In genomic region chr9:137229903-137230719, GRCh38 we compare ENCODE assay signal across 1 cellular context.
TF ChIP-seq lines count a peak whose summit lies in the region.

No MANE protein-coding gene starts in this region.

TF ChIP-seq in HepG2, 621 proteins besides CTCF, POLR2A, EP300 and RAD21 (continued from another document and continues in another):
- no peak for TF ChIP-seq XBP1 (CRISPR knock-in tag; IDR thresholded peaks at IDR 0.05)
- TF ChIP-seq ZNF12 (CRISPR knock-in tag; IDR thresholded peaks at IDR 0.05), result no peak
- TF ChIP-seq, protein P1, sequence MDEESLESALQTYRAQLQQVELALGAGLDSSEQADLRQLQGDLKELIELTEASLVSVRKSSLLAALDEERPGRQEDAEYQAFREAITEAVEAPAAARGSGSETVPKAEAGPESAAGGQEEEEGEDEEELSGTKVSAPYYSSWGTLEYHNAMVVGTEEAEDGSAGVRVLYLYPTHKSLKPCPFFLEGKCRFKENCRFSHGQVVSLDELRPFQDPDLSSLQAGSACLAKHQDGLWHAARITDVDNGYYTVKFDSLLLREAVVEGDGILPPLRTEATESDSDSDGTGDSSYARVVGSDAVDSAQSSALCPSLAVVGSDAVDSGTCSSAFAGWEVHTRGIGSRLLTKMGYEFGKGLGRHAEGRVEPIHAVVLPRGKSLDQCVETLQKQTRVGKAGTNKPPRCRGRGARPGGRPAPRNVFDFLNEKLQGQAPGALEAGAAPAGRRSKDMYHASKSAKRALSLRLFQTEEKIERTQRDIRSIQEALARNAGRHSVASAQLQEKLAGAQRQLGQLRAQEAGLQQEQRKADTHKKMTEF (CRISPR knock-in tag; IDR thresholded peaks at IDR 0.05), result no peak
- no peak for TF ChIP-seq HCFC1 (IDR thresholded peaks at IDR 0.05; ENCODE audit: low read depth, low read length)
- TF ChIP-seq ZNF616 (CRISPR knock-in tag; IDR thresholded peaks at IDR 0.05; ENCODE audit: low read depth), result no peak
- TF ChIP-seq ZNF343 (CRISPR knock-in tag; IDR thresholded peaks at IDR 0.05), result no peak; the same call in 1 of the 2 replicates
- peak; percentile 83 for TF ChIP-seq PHF21A (CRISPR knock-in tag; IDR thresholded peaks at IDR 0.05)
- TF ChIP-seq SMAD3 (CRISPR knock-in tag; IDR thresholded peaks at IDR 0.05), result no peak
- no peak for TF ChIP-seq CAMTA2 (CRISPR knock-in tag; IDR thresholded peaks at IDR 0.05; ENCODE audit: borderline replicate concordance)
- TF ChIP-seq ZNF275 (CRISPR knock-in tag; IDR thresholded peaks at IDR 0.05; ENCODE audit: borderline replicate concordance), result no peak
- TF ChIP-seq ZNF256 (CRISPR knock-in tag; conservative IDR thresholded peaks at IDR 0.05), result no peak
- TF ChIP-seq NONO (IDR thresholded peaks at IDR 0.05), result no peak
- TF ChIP-seq NONO (CRISPR knock-in tag; conservative IDR thresholded peaks at IDR 0.05), result peak; percentile 89
- 0 out of 2 replicates have a peak, but pooled peaks have one; percentile 69 for TF ChIP-seq DMTF1 (CRISPR knock-in tag; IDR thresholded peaks at IDR 0.05)
- TF ChIP-seq, protein P2, sequence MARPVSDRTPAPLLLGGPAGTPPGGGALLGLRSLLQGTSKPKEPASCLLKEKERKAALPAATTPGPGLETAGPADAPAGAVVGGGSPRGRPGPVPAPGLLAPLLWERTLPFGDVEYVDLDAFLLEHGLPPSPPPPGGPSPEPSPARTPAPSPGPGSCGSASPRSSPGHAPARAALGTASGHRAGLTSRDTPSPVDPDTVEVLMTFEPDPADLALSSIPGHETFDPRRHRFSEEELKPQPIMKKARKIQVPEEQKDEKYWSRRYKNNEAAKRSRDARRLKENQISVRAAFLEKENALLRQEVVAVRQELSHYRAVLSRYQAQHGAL (CRISPR knock-in tag; IDR thresholded peaks at IDR 0.05; ENCODE audit: not compliant biosample characterization), result no peak
- TF ChIP-seq CCDC6 (CRISPR knock-in tag; IDR thresholded peaks at IDR 0.05), result no peak
- no peak for TF ChIP-seq NFE2 (CRISPR knock-in tag; IDR thresholded peaks at IDR 0.05)
- TF ChIP-seq ZNF547 (CRISPR knock-in tag; IDR thresholded peaks at IDR 0.05), result no peak
- TF ChIP-seq RBM22 (optimal IDR thresholded peaks at IDR 0.05; ENCODE audit: low read length), result no peak
- TF ChIP-seq, protein P3, sequence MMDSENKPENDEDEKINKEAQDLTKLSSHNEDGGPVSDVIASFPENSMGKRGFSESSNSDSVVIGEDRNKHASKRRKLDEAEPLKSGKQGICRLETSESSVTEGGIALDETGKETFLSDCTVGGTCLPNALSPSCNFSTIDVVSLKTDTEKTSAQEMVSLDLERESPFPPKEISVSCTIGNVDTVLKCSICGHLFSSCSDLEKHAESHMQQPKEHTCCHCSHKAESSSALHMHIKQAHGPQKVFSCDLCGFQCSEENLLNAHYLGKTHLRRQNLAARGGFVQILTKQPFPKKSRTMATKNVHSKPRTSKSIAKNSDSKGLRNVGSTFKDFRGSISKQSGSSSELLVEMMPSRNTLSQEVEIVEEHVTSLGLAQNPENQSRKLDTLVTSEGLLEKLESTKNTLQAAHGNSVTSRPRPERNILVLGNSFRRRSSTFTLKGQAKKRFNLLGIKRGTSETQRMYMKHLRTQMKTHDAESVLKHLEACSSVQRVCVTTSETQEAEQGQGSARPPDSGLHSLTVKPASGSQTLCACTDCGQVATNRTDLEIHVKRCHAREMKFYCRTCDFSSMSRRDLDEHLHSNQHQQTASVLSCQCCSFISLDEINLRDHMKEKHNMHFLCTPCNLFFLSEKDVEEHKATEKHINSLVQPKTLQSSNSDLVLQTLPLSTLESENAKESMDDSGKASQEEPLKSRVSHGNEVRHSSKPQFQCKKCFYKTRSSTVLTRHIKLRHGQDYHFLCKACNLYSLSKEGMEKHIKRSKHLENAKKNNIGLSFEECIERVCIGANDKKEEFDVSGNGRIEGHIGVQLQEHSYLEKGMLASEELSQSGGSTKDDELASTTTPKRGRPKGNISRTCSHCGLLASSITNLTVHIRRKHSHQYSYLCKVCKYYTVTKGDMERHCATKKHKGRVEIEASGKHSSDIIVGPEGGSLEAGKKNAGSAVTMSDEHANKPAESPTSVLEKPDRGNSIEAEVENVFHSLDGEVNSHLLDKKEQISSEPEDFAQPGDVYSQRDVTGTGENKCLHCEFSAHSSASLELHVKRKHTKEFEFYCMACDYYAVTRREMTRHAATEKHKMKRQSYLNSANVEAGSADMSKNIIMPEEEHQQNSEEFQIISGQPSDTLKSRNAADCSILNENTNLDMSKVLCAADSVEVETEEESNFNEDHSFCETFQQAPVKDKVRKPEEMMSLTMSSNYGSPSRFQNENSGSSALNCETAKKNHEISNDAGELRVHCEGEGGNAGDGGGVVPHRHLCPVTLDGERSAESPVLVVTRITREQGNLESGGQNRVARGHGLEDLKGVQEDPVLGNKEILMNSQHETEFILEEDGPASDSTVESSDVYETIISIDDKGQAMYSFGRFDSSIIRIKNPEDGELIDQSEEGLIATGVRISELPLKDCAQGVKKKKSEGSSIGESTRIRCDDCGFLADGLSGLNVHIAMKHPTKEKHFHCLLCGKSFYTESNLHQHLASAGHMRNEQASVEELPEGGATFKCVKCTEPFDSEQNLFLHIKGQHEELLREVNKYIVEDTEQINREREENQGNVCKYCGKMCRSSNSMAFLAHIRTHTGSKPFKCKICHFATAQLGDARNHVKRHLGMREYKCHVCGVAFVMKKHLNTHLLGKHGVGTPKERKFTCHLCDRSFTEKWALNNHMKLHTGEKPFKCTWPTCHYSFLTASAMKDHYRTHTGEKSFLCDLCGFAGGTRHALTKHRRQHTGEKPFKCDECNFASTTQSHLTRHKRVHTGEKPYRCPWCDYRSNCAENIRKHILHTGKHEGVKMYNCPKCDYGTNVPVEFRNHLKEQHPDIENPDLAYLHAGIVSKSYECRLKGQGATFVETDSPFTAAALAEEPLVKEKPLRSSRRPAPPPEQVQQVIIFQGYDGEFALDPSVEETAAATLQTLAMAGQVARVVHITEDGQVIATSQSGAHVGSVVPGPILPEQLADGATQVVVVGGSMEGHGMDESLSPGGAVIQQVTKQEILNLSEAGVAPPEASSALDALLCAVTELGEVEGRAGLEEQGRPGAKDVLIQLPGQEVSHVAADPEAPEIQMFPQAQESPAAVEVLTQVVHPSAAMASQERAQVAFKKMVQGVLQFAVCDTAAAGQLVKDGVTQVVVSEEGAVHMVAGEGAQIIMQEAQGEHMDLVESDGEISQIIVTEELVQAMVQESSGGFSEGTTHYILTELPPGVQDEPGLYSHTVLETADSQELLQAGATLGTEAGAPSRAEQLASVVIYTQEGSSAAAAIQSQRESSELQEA (CRISPR knock-in tag; IDR thresholded peaks at IDR 0.05; ENCODE audit: not compliant biosample characterization), result no peak
- TF ChIP-seq ZNF20 (CRISPR knock-in tag; IDR thresholded peaks at IDR 0.05), result no peak
- 0 out of 2 replicates have a peak, but pooled peaks have one; percentile 35 for TF ChIP-seq ZNF761 (CRISPR knock-in tag; conservative IDR thresholded peaks at IDR 0.05)
- no peak for TF ChIP-seq ZNF530 (CRISPR knock-in tag; IDR thresholded peaks at IDR 0.05; ENCODE audit: low read depth)
- TF ChIP-seq ZMAT3 (CRISPR knock-in tag; conservative IDR thresholded peaks at IDR 0.05), result peak; percentile 46; the same call in 1 of the 2 replicates
- TF ChIP-seq ZNF326 (CRISPR knock-in tag; IDR thresholded peaks at IDR 0.05; ENCODE audit: borderline replicate concordance), result peak; percentile 32; the same call in 1 of the 2 replicates
- peak; percentile 79; the same call in 1 of the 2 replicates for TF ChIP-seq ATF7-NPFF (CRISPR knock-in tag; IDR thresholded peaks at IDR 0.05; ENCODE audit: low read depth)
- TF ChIP-seq, protein P4, sequence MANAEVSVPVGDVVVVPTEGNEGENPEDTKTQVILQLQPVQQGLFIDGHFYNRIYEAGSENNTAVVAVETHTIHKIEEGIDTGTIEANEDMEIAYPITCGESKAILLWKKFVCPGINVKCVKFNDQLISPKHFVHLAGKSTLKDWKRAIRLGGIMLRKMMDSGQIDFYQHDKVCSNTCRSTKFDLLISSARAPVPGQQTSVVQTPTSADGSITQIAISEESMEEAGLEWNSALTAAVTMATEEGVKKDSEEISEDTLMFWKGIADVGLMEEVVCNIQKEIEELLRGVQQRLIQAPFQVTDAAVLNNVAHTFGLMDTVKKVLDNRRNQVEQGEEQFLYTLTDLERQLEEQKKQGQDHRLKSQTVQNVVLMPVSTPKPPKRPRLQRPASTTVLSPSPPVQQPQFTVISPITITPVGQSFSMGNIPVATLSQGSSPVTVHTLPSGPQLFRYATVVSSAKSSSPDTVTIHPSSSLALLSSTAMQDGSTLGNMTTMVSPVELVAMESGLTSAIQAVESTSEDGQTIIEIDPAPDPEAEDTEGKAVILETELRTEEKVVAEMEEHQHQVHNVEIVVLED (CRISPR knock-in tag; IDR thresholded peaks at IDR 0.05; ENCODE audit: borderline replicate concordance), result peak; percentile 70; the same call in 1 of the 2 replicates
- TF ChIP-seq ZNF281 (CRISPR knock-in tag; IDR thresholded peaks at IDR 0.05; ENCODE audit: borderline replicate concordance), result peak; percentile 36; the same call in 1 of the 2 replicates
- no peak for TF ChIP-seq SUZ12 (IDR thresholded peaks at IDR 0.05; ENCODE audit: low read depth, low read length)
- no peak for TF ChIP-seq WIZ (CRISPR knock-in tag; IDR thresholded peaks at IDR 0.05)
- TF ChIP-seq HMG20B (CRISPR knock-in tag; conservative IDR thresholded peaks at IDR 0.05), result no peak
- TF ChIP-seq, protein P5, sequence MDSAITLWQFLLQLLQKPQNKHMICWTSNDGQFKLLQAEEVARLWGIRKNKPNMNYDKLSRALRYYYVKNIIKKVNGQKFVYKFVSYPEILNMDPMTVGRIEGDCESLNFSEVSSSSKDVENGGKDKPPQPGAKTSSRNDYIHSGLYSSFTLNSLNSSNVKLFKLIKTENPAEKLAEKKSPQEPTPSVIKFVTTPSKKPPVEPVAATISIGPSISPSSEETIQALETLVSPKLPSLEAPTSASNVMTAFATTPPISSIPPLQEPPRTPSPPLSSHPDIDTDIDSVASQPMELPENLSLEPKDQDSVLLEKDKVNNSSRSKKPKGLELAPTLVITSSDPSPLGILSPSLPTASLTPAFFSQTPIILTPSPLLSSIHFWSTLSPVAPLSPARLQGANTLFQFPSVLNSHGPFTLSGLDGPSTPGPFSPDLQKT (CRISPR knock-in tag; IDR thresholded peaks at IDR 0.05; ENCODE audit: borderline replicate concordance), result no peak
- TF ChIP-seq SP1 (IDR thresholded peaks at IDR 0.05), result no peak
- no peak for TF ChIP-seq SP1 (CRISPR knock-in tag; IDR thresholded peaks at IDR 0.05)
- peak; percentile 70 for TF ChIP-seq ZFX (CRISPR knock-in tag; IDR thresholded peaks at IDR 0.05; ENCODE audit: low read depth)
- TF ChIP-seq, protein P6, sequence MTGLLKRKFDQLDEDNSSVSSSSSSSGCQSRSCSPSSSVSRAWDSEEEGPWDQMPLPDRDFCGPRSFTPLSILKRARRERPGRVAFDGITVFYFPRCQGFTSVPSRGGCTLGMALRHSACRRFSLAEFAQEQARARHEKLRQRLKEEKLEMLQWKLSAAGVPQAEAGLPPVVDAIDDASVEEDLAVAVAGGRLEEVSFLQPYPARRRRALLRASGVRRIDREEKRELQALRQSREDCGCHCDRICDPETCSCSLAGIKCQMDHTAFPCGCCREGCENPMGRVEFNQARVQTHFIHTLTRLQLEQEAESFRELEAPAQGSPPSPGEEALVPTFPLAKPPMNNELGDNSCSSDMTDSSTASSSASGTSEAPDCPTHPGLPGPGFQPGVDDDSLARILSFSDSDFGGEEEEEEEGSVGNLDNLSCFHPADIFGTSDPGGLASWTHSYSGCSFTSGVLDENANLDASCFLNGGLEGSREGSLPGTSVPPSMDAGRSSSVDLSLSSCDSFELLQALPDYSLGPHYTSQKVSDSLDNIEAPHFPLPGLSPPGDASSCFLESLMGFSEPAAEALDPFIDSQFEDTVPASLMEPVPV (CRISPR knock-in tag; IDR thresholded peaks at IDR 0.05), result no peak
- TF ChIP-seq MATR3 (CRISPR knock-in tag; IDR thresholded peaks at IDR 0.05), result no peak
- no peak for TF ChIP-seq XRCC5 (optimal IDR thresholded peaks at IDR 0.05; ENCODE audit: low read length)
